ENCODE assay signal across 23 cellular contexts in the genomic region with DNA sequence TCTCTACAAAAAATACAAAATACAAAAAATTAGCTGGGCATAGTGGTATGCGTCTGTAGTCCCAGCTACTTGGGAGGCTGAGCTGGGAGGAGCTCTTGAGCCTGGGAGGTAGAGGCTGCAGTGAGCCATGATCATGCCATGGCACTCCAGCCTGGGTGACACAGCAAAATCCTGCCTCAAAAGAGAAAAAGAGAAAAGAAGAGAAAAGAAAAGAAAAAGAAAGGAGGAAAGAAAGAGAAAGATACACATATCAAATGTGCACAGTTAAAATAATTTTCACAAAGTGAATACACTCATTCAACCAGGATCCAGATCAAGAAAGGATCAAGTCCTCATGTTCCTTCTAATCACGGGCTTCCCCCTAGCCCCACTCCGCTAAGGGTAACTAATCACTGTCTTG. TPM values are rescaled to one million over a fixed set of nuclear protein-coding genes. Genes with fewer than 3 reads are reported as not detected.
DNase-seq lines count a peak whose midpoint lies in the region; ATAC-seq and TF ChIP-seq lines count a peak whose summit lies in the region.
"Had no signal": no experiment of that assay in that cellular context is flagged by ENCODE, and none has a peak within 500 bp of the region (broad histone marks: within the 10 kb centered on the region; RNA-seq: fewer than 3 reads in every experiment).

No MANE protein-coding gene starts in this region.

- H3F3A ChIP-seq in SK-N-SH (replicated peaks; ENCODE audit: insufficient read depth): peaks cover 13% of the 10 kb centered on the region

- intact Hi-C loops in activated T-helper 1 cell treated with anti-CD3 and anti-CD28 coated beads, Interleukin-12 subunit alpha, Interleukin-12 subunit beta, Interleukin-2, Interleukin-4 antibody, amounts not matched to agents 30 ng/mL and 10 ng/mL and 1 ng/mL, durations not matched to agents 14 hours and 24 hours and 36 hours (cut with micrococcal nuclease): no loop called here

- H3K9me3 ChIP-seq in SK-N-SH: no peaks in the 10 kb centered on the region
- H3K9me3 ChIP-seq: A549; BE2C; BLaER1 treated with 17β-estradiol and CSF1 and Interleukin-3, amounts not matched to agents 10 nM and 100 nM; HAP-1 had no signal

- CTCF ChIA-PET in SK-N-SH (lab: Yijun Ruan, JAX): no interaction called here

- no peaks in the 10 kb centered on the region for H3K9me2 ChIP-seq in SK-N-SH

- H3K36me3 Mint-ChIP-seq in T-helper 2 cell treated with Interferon-gamma antibody and Interleukin-4, amounts not matched to agents 5 μg/mL and 100 μg/mL, for 36 hours (ENCODE audit: low read depth): no peaks in the 10 kb centered on the region
- peaks cover 28% of the 10 kb centered on the region for H3K36me3 Mint-ChIP-seq in activated naive CD8-positive, alpha-beta T cell treated with anti-CD3 and anti-CD28 coated beads, Interleukin-2, amount 50 U/mL, for 24 hours (ENCODE audit: low read depth)
- peaks cover 15% of the 10 kb centered on the region for H3K36me3 Mint-ChIP-seq in activated naive CD8-positive, alpha-beta T cell treated with anti-CD3 and anti-CD28 coated beads for 36 hours
- peaks cover 2% of the 10 kb centered on the region for H3K36me3 Mint-ChIP-seq in activated T-helper 1 cell treated with anti-CD3 and anti-CD28 coated beads, Interleukin-12 subunit alpha, Interleukin-12 subunit beta, Interleukin-2, Interleukin-4 antibody, amounts not matched to agents 30 ng/mL and 10 ng/mL and 1 ng/mL, durations not matched to agents 14 hours and 24 hours and 36 hours (ENCODE audit: low read depth)

- no peak overlapping the region for H3K9ac ChIP-seq in SK-N-SH
- H3K9ac ChIP-seq: BLaER1 treated with 17β-estradiol and CSF1 and Interleukin-3, amounts not matched to agents 10 nM and 100 nM had no signal

- H3K27ac Mint-ChIP-seq in T-helper 2 cell treated with Interferon-gamma antibody and Interleukin-4, amounts not matched to agents 5 μg/mL and 100 μg/mL, for 36 hours: peak overlapping the region; percentile 26
- peak overlapping the region; percentile 10 for H3K27ac Mint-ChIP-seq in activated naive CD8-positive, alpha-beta T cell treated with anti-CD3 and anti-CD28 coated beads, Interleukin-2, amount 50 U/mL, for 24 hours
- no peak overlapping the region for H3K27ac Mint-ChIP-seq in activated naive CD8-positive, alpha-beta T cell treated with anti-CD3 and anti-CD28 coated beads for 36 hours
- peak overlapping the region; percentile 55 for H3K27ac Mint-ChIP-seq in activated T-helper 1 cell treated with anti-CD3 and anti-CD28 coated beads, Interleukin-12 subunit alpha, Interleukin-12 subunit beta, Interleukin-2, Interleukin-4 antibody, amounts not matched to agents 30 ng/mL and 10 ng/mL and 1 ng/mL, durations not matched to agents 14 hours and 24 hours and 36 hours
- H3K27ac Mint-ChIP-seq: CD14-positive monocyte; CD4-positive, alpha-beta T cell; CD8-positive, alpha-beta memory T cell had no signal

- H2AFZ ChIP-seq in SK-N-SH (ENCODE audit: low read depth): no peak overlapping the region

- H3K27me3 ChIP-seq in SK-N-SH (ENCODE audit: insufficient read depth): no peaks in the 10 kb centered on the region
- H3K27me3 ChIP-seq: BE2C; BLaER1 treated with 17β-estradiol and CSF1 and Interleukin-3, amounts not matched to agents 10 nM and 100 nM had no signal

- H3K4me3 ChIP-seq in SK-N-SH (ENCODE audit: low read depth in 2 of 2, low read length in 1 of 2): no peak overlapping the region
- H3K4me3 ChIP-seq: A549; BLaER1 treated with 17β-estradiol and CSF1 and Interleukin-3, amounts not matched to agents 10 nM and 100 nM; GM12878; HAP-1 had no signal

- no peaks in the 10 kb centered on the region for H3K27me3 Mint-ChIP-seq in T-helper 2 cell treated with Interferon-gamma antibody and Interleukin-4, amounts not matched to agents 5 μg/mL and 100 μg/mL, for 36 hours (ENCODE audit: low read depth)
- no peaks in the 10 kb centered on the region for H3K27me3 Mint-ChIP-seq in activated naive CD8-positive, alpha-beta T cell treated with anti-CD3 and anti-CD28 coated beads, Interleukin-2, amount 50 U/mL, for 24 hours
- no peaks in the 10 kb centered on the region for H3K27me3 Mint-ChIP-seq in activated naive CD8-positive, alpha-beta T cell treated with anti-CD3 and anti-CD28 coated beads for 36 hours
- H3K27me3 Mint-ChIP-seq in activated T-helper 1 cell treated with anti-CD3 and anti-CD28 coated beads, Interleukin-12 subunit alpha, Interleukin-12 subunit beta, Interleukin-2, Interleukin-4 antibody, amounts not matched to agents 30 ng/mL and 10 ng/mL and 1 ng/mL, durations not matched to agents 14 hours and 24 hours and 36 hours (ENCODE audit: insufficient read depth): no peaks in the 10 kb centered on the region
- H3K27me3 Mint-ChIP-seq: CD4-positive, alpha-beta T cell had no signal

- no peak for TF ChIP-seq CTCF in SK-N-SH (IDR thresholded peaks at IDR 0.05)

- no peak for TF ChIP-seq EP300 in SK-N-SH (IDR thresholded peaks at IDR 0.05; ENCODE audit: borderline replicate concordance in 1 of 2, low read depth in 1 of 2, low read length in 1 of 2)

- no peak overlapping the region for H3K27ac ChIP-seq in SK-N-SH (ENCODE audit: low read depth in 2 of 2, low read length in 1 of 2)
- H3K27ac ChIP-seq: A549; BLaER1 treated with 17β-estradiol and CSF1 and Interleukin-3, amounts not matched to agents 10 nM and 100 nM had no signal

- H3K9me3 Mint-ChIP-seq in T-helper 2 cell treated with Interferon-gamma antibody and Interleukin-4, amounts not matched to agents 5 μg/mL and 100 μg/mL, for 36 hours: no peaks in the 10 kb centered on the region
- no peaks in the 10 kb centered on the region for H3K9me3 Mint-ChIP-seq in activated naive CD8-positive, alpha-beta T cell treated with anti-CD3 and anti-CD28 coated beads, Interleukin-2, amount 50 U/mL, for 24 hours
- H3K9me3 Mint-ChIP-seq in activated naive CD8-positive, alpha-beta T cell treated with anti-CD3 and anti-CD28 coated beads for 36 hours: no peaks in the 10 kb centered on the region
- H3K9me3 Mint-ChIP-seq in activated T-helper 1 cell treated with anti-CD3 and anti-CD28 coated beads, Interleukin-12 subunit alpha, Interleukin-12 subunit beta, Interleukin-2, Interleukin-4 antibody, amounts not matched to agents 30 ng/mL and 10 ng/mL and 1 ng/mL, durations not matched to agents 14 hours and 24 hours and 36 hours: no peaks in the 10 kb centered on the region
- H3K9me3 Mint-ChIP-seq: CD14-positive monocyte; CD4-positive, alpha-beta T cell; CD8-positive, alpha-beta memory T cell had no signal

- H3K4me2 ChIP-seq in SK-N-SH: no peak overlapping the region
- H3K4me2 ChIP-seq: A549; BLaER1 treated with 17β-estradiol and CSF1 and Interleukin-3, amounts not matched to agents 10 nM and 100 nM had no signal

- WGBS in SK-N-SH (ENCODE audit: low lambda C conversion rate): 93% methylated on average over 3 of the region's 3 CpGs

- no peaks in the 10 kb centered on the region for H3K79me2 ChIP-seq in SK-N-SH (ENCODE audit: insufficient read depth)

- POLR2A ChIA-PET in SK-N-SH (lab: Yijun Ruan, JAX): no interaction called here

- H3K36me3 ChIP-seq in SK-N-SH (replicated peaks in 1 of 2; ENCODE audit: control insufficient read depth in 1 of 2, insufficient read depth in 2 of 2, low read length in 1 of 2): peaks cover 0 to 9% of the 10 kb centered on the region in 2 experiments
- H3K36me3 ChIP-seq: HAP-1 had no signal

- no peak for ATAC-seq in activated naive CD8-positive, alpha-beta T cell treated with anti-CD3 and anti-CD28 coated beads, Interleukin-2, amount 50 U/mL, for 24 hours
- ATAC-seq: A549, GM12878 had no signal

- TF ChIP-seq RAD21 in SK-N-SH (IDR thresholded peaks at IDR 0.05; ENCODE audit: low read length): no peak

- H4K20me1 ChIP-seq in SK-N-SH (ENCODE audit: insufficient read depth): no peaks in the 10 kb centered on the region
- H4K20me1 ChIP-seq: BLaER1 treated with 17β-estradiol and CSF1 and Interleukin-3, amounts not matched to agents 10 nM and 100 nM had no signal

- H3K4me3 Mint-ChIP-seq in T-helper 2 cell treated with Interferon-gamma antibody and Interleukin-4, amounts not matched to agents 5 μg/mL and 100 μg/mL, for 36 hours: no peak overlapping the region
- no peak overlapping the region for H3K4me3 Mint-ChIP-seq in activated naive CD8-positive, alpha-beta T cell treated with anti-CD3 and anti-CD28 coated beads, Interleukin-2, amount 50 U/mL, for 24 hours
- H3K4me3 Mint-ChIP-seq in activated naive CD8-positive, alpha-beta T cell treated with anti-CD3 and anti-CD28 coated beads for 36 hours: no peak overlapping the region
- no peak overlapping the region for H3K4me3 Mint-ChIP-seq in activated T-helper 1 cell treated with anti-CD3 and anti-CD28 coated beads, Interleukin-12 subunit alpha, Interleukin-12 subunit beta, Interleukin-2, Interleukin-4 antibody, amounts not matched to agents 30 ng/mL and 10 ng/mL and 1 ng/mL, durations not matched to agents 14 hours and 24 hours and 36 hours
- H3K4me3 Mint-ChIP-seq: CD14-positive monocyte; CD4-positive, alpha-beta T cell had no signal

- H3K4me1 Mint-ChIP-seq in T-helper 2 cell treated with Interferon-gamma antibody and Interleukin-4, amounts not matched to agents 5 μg/mL and 100 μg/mL, for 36 hours (ENCODE audit: low read depth): peaks cover 4% of the 10 kb centered on the region
- peaks cover 4% of the 10 kb centered on the region for H3K4me1 Mint-ChIP-seq in activated naive CD8-positive, alpha-beta T cell treated with anti-CD3 and anti-CD28 coated beads, Interleukin-2, amount 50 U/mL, for 24 hours
- H3K4me1 Mint-ChIP-seq in activated naive CD8-positive, alpha-beta T cell treated with anti-CD3 and anti-CD28 coated beads for 36 hours: peaks cover 7% of the 10 kb centered on the region
- H3K4me1 Mint-ChIP-seq in activated T-helper 1 cell treated with anti-CD3 and anti-CD28 coated beads, Interleukin-12 subunit alpha, Interleukin-12 subunit beta, Interleukin-2, Interleukin-4 antibody, amounts not matched to agents 30 ng/mL and 10 ng/mL and 1 ng/mL, durations not matched to agents 14 hours and 24 hours and 36 hours (ENCODE audit: low read depth): peaks cover 5% of the 10 kb centered on the region

- peaks cover 0 to 12% of the 10 kb centered on the region in 2 experiments; a peak in 1 of 4 replicates for H3K4me1 ChIP-seq in SK-N-SH (ENCODE audit: control insufficient read depth in 1 of 2, insufficient read depth in 2 of 2, low read depth in 1 of 2, low read length in 1 of 2)
- H3K4me1 ChIP-seq: BE2C had no signal

- DNase-seq in T-helper 2 cell treated with Interferon-gamma antibody and Interleukin-4, amounts not matched to agents 5 μg/mL and 100 μg/mL, for 36 hours (ENCODE audit: low spot score): no peak
- no peak for DNase-seq in T-helper 2 cell
- DNase-seq in activated naive CD8-positive, alpha-beta T cell treated with anti-CD3 and anti-CD28 coated beads, Interleukin-2, amount 50 U/mL, for 24 hours: no peak
- no peak for DNase-seq in activated naive CD8-positive, alpha-beta T cell treated with anti-CD3 and anti-CD28 coated beads for 36 hours
- DNase-seq in activated T-helper 1 cell treated with anti-CD3 and anti-CD28 coated beads, Interleukin-12 subunit alpha, Interleukin-12 subunit beta, Interleukin-2, Interleukin-4 antibody, amounts not matched to agents 30 ng/mL and 10 ng/mL and 1 ng/mL, durations not matched to agents 14 hours and 24 hours and 36 hours (ENCODE audit: low spot score): no peak
- DNase-seq in SK-N-SH: no peak
- DNase-seq in cerebellum (ENCODE audit: low spot score): no peak
- DNase-seq: 8988T; ACHN; AML-193; BE2C; CD4-positive, alpha-beta T cell; CD8-positive, alpha-beta memory T cell; DMS 273 treated with DMSO at 0.1 percent for 48 hours; DMS79; EL; GDM1; GOT3 had no signal

RNA-seq across cellular contexts. Expression of gene C15orf61, which starts 5.8 kb away (rescaled TPM):
- total RNA-seq in activated naive CD8-positive, alpha-beta T cell treated with anti-CD3 and anti-CD28 coated beads for 36 hours: 1 to 10 TPM; 5.2 to 6.7 TPM
- total RNA-seq in activated T-helper 1 cell treated with anti-CD3 and anti-CD28 coated beads, Interleukin-12 subunit alpha, Interleukin-12 subunit beta, Interleukin-2, Interleukin-4 antibody, amounts not matched to agents 30 ng/mL and 10 ng/mL and 1 ng/mL, durations not matched to agents 14 hours and 24 hours and 36 hours: 6.6 and 6.9 TPM in 2 replicates
- 2.9 and 4.0 TPM in 2 replicates for polyA plus RNA-seq in SK-N-SH (2012; rRNA removed)
- 3.7 and 4.3 TPM in 2 replicates for polyA plus RNA-seq in SK-N-SH (2012; cell fraction: cytosol; rRNA removed)
- polyA plus RNA-seq in SK-N-SH (2012; cell fraction: nucleus; rRNA removed): 3.7 and 4.1 TPM in 2 replicates
- 17.2 TPM for total RNA-seq in cerebellum

RNA-seq across cellular contexts. Expression of gene MAP2K5, which starts 27.4 kb away (rescaled TPM):
- total RNA-seq in activated naive CD8-positive, alpha-beta T cell treated with anti-CD3 and anti-CD28 coated beads for 36 hours: 10 to 100 TPM; 17.0 to 20.8 TPM
- 22.1 and 27.5 TPM in 2 replicates for total RNA-seq in activated T-helper 1 cell treated with anti-CD3 and anti-CD28 coated beads, Interleukin-12 subunit alpha, Interleukin-12 subunit beta, Interleukin-2, Interleukin-4 antibody, amounts not matched to agents 30 ng/mL and 10 ng/mL and 1 ng/mL, durations not matched to agents 14 hours and 24 hours and 36 hours
- polyA plus RNA-seq in SK-N-SH (2012; rRNA removed): 3.8 and 6.2 TPM in 2 replicates
- polyA plus RNA-seq in SK-N-SH (2012; cell fraction: cytosol; rRNA removed): 6.8 and 7.8 TPM in 2 replicates
- polyA plus RNA-seq in SK-N-SH (2012; cell fraction: nucleus; rRNA removed): 9.2 and 10.9 TPM in 2 replicates
- total RNA-seq in cerebellum: 17.0 TPM
